ENCODE assay signal across 8 cellular contexts in genomic region chr17:4709794-4710692, GRCh38. TPM values are rescaled to one million over a fixed set of nuclear protein-coding genes. Genes with fewer than 3 reads are reported as not detected.
DNase-seq lines count a peak whose midpoint lies in the region; ATAC-seq, FAIRE-seq and TF ChIP-seq lines count a peak whose summit lies in the region.

ARRB2 (plus strand) TSS chr17:4710632; CDS start chr17:4710722, 90 bp downstream.

- peaks cover 15% of the 10 kb centered on the region for H4K20me1 ChIP-seq in BLaER1

- intact Hi-C loops in colonic mucosa (cut with DNase I), result loop anchor here (10.0 kb wide), 1 partner anchor 175 kb away; no protein-coding TSS in a partner anchor
- intact Hi-C loops in left colon (cut with DNase I, micrococcal nuclease), result loop anchor here in 1 of 2 donors (10.0 kb wide), 1 partner anchor 175 kb away; no protein-coding TSS in a partner anchor

- peak; percentile 98 for DNase-seq in GM19239 (ENCODE audit: insufficient read length, low spot score)
- peak; percentile 98 for DNase-seq in NCI-H524 treated with DMSO at 0.1 percent for 48 hours (lab: John Stamatoyannopoulos, UW)
- DNase-seq in activated CD4-positive, alpha-beta T cell treated with anti-CD3 and anti-CD28 coated beads for 48 hours, result peak; percentile 98
- peak; percentile 96 for DNase-seq in colonic mucosa
- peak; percentile 97 for DNase-seq in left colon
- DNase-seq in stimulated activated CD4-positive, alpha-beta T cell treated with anti-CD3 and anti-CD28 coated beads, Interleukin-1b, Interleukin-23, amount 100 ng/mL, for 48 hours, result peak; percentile 98

- ATAC-seq in HG03457 (IDR thresholded peaks at IDR 0.05; ENCODE audit: unreplicated experiment), result peak; percentile 71
- ATAC-seq in left colon, result peak; percentile 77

- H3K9me3 ChIP-seq in BLaER1 (no peaks in the 10 kb centered on the region), colonic mucosa (no peaks in the 10 kb centered on the region)

- H3K9ac ChIP-seq in BLaER1 (peak within 1 kb of the TSS; percentile 90), colonic mucosa (ENCODE audit: low read depth in 2 of 2, low read length in 2 of 2) (peak within 1 kb of the TSS; percentile 73 to 81)

- H3K27ac ChIP-seq in BLaER1 (peak within 1 kb of the TSS; percentile 90), colonic mucosa (peak within 1 kb of the TSS; percentile 82)

- peak within 1 kb of the TSS; percentile 83 for H3K4me3 ChIP-seq in BLaER1
- peak within 1 kb of the TSS; percentile 66 for H3K4me3 ChIP-seq in colonic mucosa

- H3K4me1 ChIP-seq in BLaER1, result peaks cover 51% of the 10 kb centered on the region
- peaks cover 15% of the 10 kb centered on the region for H3K4me1 ChIP-seq in colonic mucosa

- FAIRE-seq in GM19239 (lab: Jason Lieb, UNC), result peak; percentile 94

- peak; percentile 31 for TF ChIP-seq CTCF in colonic mucosa (IDR thresholded peaks at IDR 0.05)

- H3K4me2 ChIP-seq in BLaER1, result peak within 1 kb of the TSS; percentile 94

- H3K36me3 ChIP-seq in BLaER1 (no peaks in the 10 kb centered on the region), colonic mucosa (no peaks in the 10 kb centered on the region)

- no peaks in the 10 kb centered on the region for H3K27me3 ChIP-seq in BLaER1
- H3K27me3 ChIP-seq in colonic mucosa, result no peaks in the 10 kb centered on the region

RNA-seq across cellular contexts. Expression of gene ARRB2, which starts in this region (rescaled TPM):
- 10 to 100 TPM; 41.0 to 42.8 TPM for total RNA-seq in colonic mucosa
- 10 to 100 TPM; 27.2 to 45.1 TPM for total RNA-seq in left colon

Comparison
In these comparisons a context has a peak if more than half of its experiments do, and no peak if none do; other contexts are left out.
1. Peak in every context shown above with its lines: DNase-seq, ATAC-seq, H3K4me3 ChIP-seq and H3K27ac ChIP-seq.